Comparison of ENCODE assay signal across 1 cellular context in genomic region chr11:746289-747175, GRCh38.
TF ChIP-seq lines count a peak whose summit lies in the region.

No MANE protein-coding gene starts in this region.

TF ChIP-seq in HepG2, 621 proteins besides CTCF, POLR2A, EP300 and RAD21 (continued from another document):
- TF ChIP-seq ZBTB43 (CRISPR knock-in tag; conservative IDR thresholded peaks at IDR 0.05): peak; percentile 44; the same call in 1 of the 2 replicates
- TF ChIP-seq, protein P1, sequence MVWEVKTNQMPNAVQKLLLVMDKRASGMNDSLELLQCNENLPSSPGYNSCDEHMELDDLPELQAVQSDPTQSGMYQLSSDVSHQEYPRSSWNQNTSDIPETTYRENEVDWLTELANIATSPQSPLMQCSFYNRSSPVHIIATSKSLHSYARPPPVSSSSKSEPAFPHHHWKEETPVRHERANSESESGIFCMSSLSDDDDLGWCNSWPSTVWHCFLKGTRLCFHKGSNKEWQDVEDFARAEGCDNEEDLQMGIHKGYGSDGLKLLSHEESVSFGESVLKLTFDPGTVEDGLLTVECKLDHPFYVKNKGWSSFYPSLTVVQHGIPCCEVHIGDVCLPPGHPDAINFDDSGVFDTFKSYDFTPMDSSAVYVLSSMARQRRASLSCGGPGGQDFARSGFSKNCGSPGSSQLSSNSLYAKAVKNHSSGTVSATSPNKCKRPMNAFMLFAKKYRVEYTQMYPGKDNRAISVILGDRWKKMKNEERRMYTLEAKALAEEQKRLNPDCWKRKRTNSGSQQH (CRISPR knock-in tag; IDR thresholded peaks at IDR 0.05; ENCODE audit: low read depth): no peak
- no peak for TF ChIP-seq PTBP1 (IDR thresholded peaks at IDR 0.05; ENCODE audit: low read depth, low read length, poor library complexity, severe bottlenecking)
- 0 out of 2 replicates have a peak, but pooled peaks have one; percentile 59 for TF ChIP-seq HES4 (CRISPR knock-in tag; IDR thresholded peaks at IDR 0.05; ENCODE audit: borderline replicate concordance)
- 0 out of 2 replicates have a peak, but pooled peaks have one; percentile 43 for TF ChIP-seq PAX8 (CRISPR knock-in tag; IDR thresholded peaks at IDR 0.05; ENCODE audit: borderline replicate concordance)
- peak; percentile 57 for TF ChIP-seq ZNF460 (CRISPR knock-in tag; IDR thresholded peaks at IDR 0.05; ENCODE audit: borderline replicate concordance)
- 0 out of 2 replicates have a peak, but pooled peaks have one; percentile 13 for TF ChIP-seq HOXD1 (CRISPR knock-in tag; IDR thresholded peaks at IDR 0.05)
- 0 out of 2 replicates have a peak, but pooled peaks have one; percentile 22 for TF ChIP-seq ARHGAP35 (CRISPR knock-in tag; IDR thresholded peaks at IDR 0.05; ENCODE audit: borderline replicate concordance)
- TF ChIP-seq ZMAT3 (CRISPR knock-in tag; conservative IDR thresholded peaks at IDR 0.05): no peak
- 0 out of 2 replicates have a peak, but pooled peaks have one; percentile 43 for TF ChIP-seq ISX (CRISPR knock-in tag; conservative IDR thresholded peaks at IDR 0.05)
- TF ChIP-seq HNF4A (CRISPR knock-in tag; IDR thresholded peaks at IDR 0.05): 0 out of 2 replicates have a peak, but pooled peaks have one; percentile 3
- no peak for TF ChIP-seq TARDBP (CRISPR knock-in tag; IDR thresholded peaks at IDR 0.05)
- TF ChIP-seq ZBTB46 (CRISPR knock-in tag; IDR thresholded peaks at IDR 0.05; ENCODE audit: borderline replicate concordance): 0 out of 2 replicates have a peak, but pooled peaks have one; percentile 26
- 0 out of 2 replicates have a peak, but pooled peaks have one; percentile 27 for TF ChIP-seq ZNF251 (CRISPR knock-in tag; IDR thresholded peaks at IDR 0.05)
- TF ChIP-seq ZNF230 (CRISPR knock-in tag; IDR thresholded peaks at IDR 0.05): 0 out of 2 replicates have a peak, but pooled peaks have one; percentile 77
- peak; percentile 12; the same call in 1 of the 2 replicates for TF ChIP-seq THAP7 (CRISPR knock-in tag; IDR thresholded peaks at IDR 0.05)
- TF ChIP-seq ZNF766 (CRISPR knock-in tag; IDR thresholded peaks at IDR 0.05; ENCODE audit: borderline replicate concordance): no peak
- peak; percentile 33; the same call in 1 of the 2 replicates for TF ChIP-seq SAP130 (CRISPR knock-in tag; IDR thresholded peaks at IDR 0.05; ENCODE audit: low read depth)
- no peak for TF ChIP-seq ZMYM4 (CRISPR knock-in tag; IDR thresholded peaks at IDR 0.05)
- TF ChIP-seq, protein P2, sequence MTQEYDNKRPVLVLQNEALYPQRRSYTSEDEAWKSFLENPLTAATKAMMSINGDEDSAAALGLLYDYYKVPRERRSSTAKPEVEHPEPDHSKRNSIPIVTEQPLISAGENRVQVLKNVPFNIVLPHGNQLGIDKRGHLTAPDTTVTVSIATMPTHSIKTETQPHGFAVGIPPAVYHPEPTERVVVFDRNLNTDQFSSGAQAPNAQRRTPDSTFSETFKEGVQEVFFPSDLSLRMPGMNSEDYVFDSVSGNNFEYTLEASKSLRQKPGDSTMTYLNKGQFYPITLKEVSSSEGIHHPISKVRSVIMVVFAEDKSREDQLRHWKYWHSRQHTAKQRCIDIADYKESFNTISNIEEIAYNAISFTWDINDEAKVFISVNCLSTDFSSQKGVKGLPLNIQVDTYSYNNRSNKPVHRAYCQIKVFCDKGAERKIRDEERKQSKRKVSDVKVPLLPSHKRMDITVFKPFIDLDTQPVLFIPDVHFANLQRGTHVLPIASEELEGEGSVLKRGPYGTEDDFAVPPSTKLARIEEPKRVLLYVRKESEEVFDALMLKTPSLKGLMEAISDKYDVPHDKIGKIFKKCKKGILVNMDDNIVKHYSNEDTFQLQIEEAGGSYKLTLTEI (CRISPR knock-in tag; conservative IDR thresholded peaks at IDR 0.05): no peak
- TF ChIP-seq ZNF235 (CRISPR knock-in tag; IDR thresholded peaks at IDR 0.05; ENCODE audit: borderline replicate concordance): 0 out of 2 replicates have a peak, but pooled peaks have one; percentile 12
- peak; percentile 26; the same call in 1 of the 2 replicates for TF ChIP-seq ZNF670 (CRISPR knock-in tag; IDR thresholded peaks at IDR 0.05; ENCODE audit: borderline replicate concordance)
- TF ChIP-seq KMT2A (CRISPR knock-in tag; IDR thresholded peaks at IDR 0.05): no peak
- TF ChIP-seq, protein P3, sequence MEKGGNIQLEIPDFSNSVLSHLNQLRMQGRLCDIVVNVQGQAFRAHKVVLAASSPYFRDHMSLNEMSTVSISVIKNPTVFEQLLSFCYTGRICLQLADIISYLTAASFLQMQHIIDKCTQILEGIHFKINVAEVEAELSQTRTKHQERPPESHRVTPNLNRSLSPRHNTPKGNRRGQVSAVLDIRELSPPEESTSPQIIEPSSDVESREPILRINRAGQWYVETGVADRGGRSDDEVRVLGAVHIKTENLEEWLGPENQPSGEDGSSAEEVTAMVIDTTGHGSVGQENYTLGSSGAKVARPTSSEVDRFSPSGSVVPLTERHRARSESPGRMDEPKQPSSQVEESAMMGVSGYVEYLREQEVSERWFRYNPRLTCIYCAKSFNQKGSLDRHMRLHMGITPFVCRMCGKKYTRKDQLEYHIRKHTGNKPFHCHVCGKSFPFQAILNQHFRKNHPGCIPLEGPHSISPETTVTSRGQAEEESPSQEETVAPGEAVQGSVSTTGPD (CRISPR knock-in tag; IDR thresholded peaks at IDR 0.05): no peak
- TF ChIP-seq GPN1 (CRISPR knock-in tag; IDR thresholded peaks at IDR 0.05; ENCODE audit: borderline replicate concordance): no peak
- no peak for TF ChIP-seq IRX3 (CRISPR knock-in tag; IDR thresholded peaks at IDR 0.05; ENCODE audit: borderline replicate concordance, low read depth)
- no peak for TF ChIP-seq ZNF703 (CRISPR knock-in tag; IDR thresholded peaks at IDR 0.05; ENCODE audit: borderline replicate concordance)
- TF ChIP-seq ZNF740 (CRISPR knock-in tag; IDR thresholded peaks at IDR 0.05): no peak
- 0 out of 2 replicates have a peak, but pooled peaks have one; percentile 70 for TF ChIP-seq SATB2 (CRISPR knock-in tag; IDR thresholded peaks at IDR 0.05)
- peak; percentile 84; the same call in 1 of the 2 replicates for TF ChIP-seq ZNF484 (CRISPR knock-in tag; IDR thresholded peaks at IDR 0.05; ENCODE audit: borderline replicate concordance, low read depth)
- TF ChIP-seq RBM22 (optimal IDR thresholded peaks at IDR 0.05; ENCODE audit: low read length): no peak
- TF ChIP-seq ZNF510 (CRISPR knock-in tag; IDR thresholded peaks at IDR 0.05; ENCODE audit: low read depth): 0 out of 2 replicates have a peak, but pooled peaks have one; percentile 66
- no peak for TF ChIP-seq RFX5 (IDR thresholded peaks at IDR 0.05; ENCODE audit: low read depth, low read length)
- TF ChIP-seq, protein P4, sequence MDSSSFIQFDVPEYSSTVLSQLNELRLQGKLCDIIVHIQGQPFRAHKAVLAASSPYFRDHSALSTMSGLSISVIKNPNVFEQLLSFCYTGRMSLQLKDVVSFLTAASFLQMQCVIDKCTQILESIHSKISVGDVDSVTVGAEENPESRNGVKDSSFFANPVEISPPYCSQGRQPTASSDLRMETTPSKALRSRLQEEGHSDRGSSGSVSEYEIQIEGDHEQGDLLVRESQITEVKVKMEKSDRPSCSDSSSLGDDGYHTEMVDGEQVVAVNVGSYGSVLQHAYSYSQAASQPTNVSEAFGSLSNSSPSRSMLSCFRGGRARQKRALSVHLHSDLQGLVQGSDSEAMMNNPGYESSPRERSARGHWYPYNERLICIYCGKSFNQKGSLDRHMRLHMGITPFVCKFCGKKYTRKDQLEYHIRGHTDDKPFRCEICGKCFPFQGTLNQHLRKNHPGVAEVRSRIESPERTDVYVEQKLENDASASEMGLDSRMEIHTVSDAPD (CRISPR knock-in tag; IDR thresholded peaks at IDR 0.05): no peak
- TF ChIP-seq MAFG (CRISPR knock-in tag; IDR thresholded peaks at IDR 0.05): peak; percentile 73
- peak; percentile 38; the same call in 1 of the 2 replicates for TF ChIP-seq ZNF34 (CRISPR knock-in tag; IDR thresholded peaks at IDR 0.05; ENCODE audit: borderline replicate concordance)
- TF ChIP-seq MTERF4 (CRISPR knock-in tag; IDR thresholded peaks at IDR 0.05): no peak
- no peak for TF ChIP-seq RARG (CRISPR knock-in tag; IDR thresholded peaks at IDR 0.05; ENCODE audit: low read depth)
